9 cellular contexts compared by ENCODE assay signal in genomic region chrX:45771560-45772340, GRCh38.
DNase-seq lines count a peak whose midpoint lies in the region; ATAC-seq and TF ChIP-seq lines count a peak whose summit lies in the region.
"Had no signal": no experiment of that assay in that cellular context is flagged by ENCODE, and none has a peak within 500 bp of the region (broad histone marks: within the 10 kb centered on the region; RNA-seq: fewer than 3 reads in every experiment).

No MANE protein-coding gene starts in this region.

- H4K20me1 ChIP-seq in KMS-11 (ENCODE audit: insufficient read depth), result no peaks in the 10 kb centered on the region

- H3K27me3 ChIP-seq in KMS-11 (ENCODE audit: insufficient read depth, low read depth) (no peaks in the 10 kb centered on the region), skeletal muscle satellite cell (ENCODE audit: control insufficient read depth, insufficient read depth, low read length) (no peaks in the 10 kb centered on the region)

- peaks cover 13% of the 10 kb centered on the region for H3K4me1 ChIP-seq in KMS-11 (ENCODE audit: low read depth, poor library complexity, severe bottlenecking)
- peaks cover 54% of the 10 kb centered on the region for H3K4me1 ChIP-seq in skeletal muscle satellite cell (ENCODE audit: control insufficient read depth, insufficient read depth, low read length)

- no peaks in the 10 kb centered on the region for H3K9me3 ChIP-seq in skeletal muscle satellite cell (replicated peaks; ENCODE audit: low read length)

- H3K27ac ChIP-seq in KMS-11, result no peak overlapping the region; the same call in 1 of the 2 replicates
- H3K27ac ChIP-seq: 22Rv1 had no signal

- H3K36me3 ChIP-seq in KMS-11 (ENCODE audit: insufficient read depth), result no peaks in the 10 kb centered on the region
- H3K36me3 ChIP-seq in skeletal muscle satellite cell (ENCODE audit: insufficient read depth, low read length), result peaks cover 31% of the 10 kb centered on the region

- no peak overlapping the region for H2AFZ ChIP-seq in KMS-11 (ENCODE audit: low read depth)

- no peak overlapping the region for H3K4me3 ChIP-seq in KMS-11 (IDR thresholded peaks at IDR 0.05; ENCODE audit: insufficient read depth, low read depth, low read length)
- peak overlapping the region; percentile 24 for H3K4me3 ChIP-seq in fibroblast of mammary gland (ENCODE audit: control insufficient read depth, low read depth, low read length)
- H3K4me3 ChIP-seq in skeletal muscle satellite cell (ENCODE audit: low read length), result peak overlapping the region; percentile 78

- TF ChIP-seq CTCF in KMS-11 (conservative IDR thresholded peaks at IDR 0.05; ENCODE audit: low read depth, low read length), result no peak
- TF ChIP-seq CTCF in fibroblast of mammary gland (conservative IDR thresholded peaks at IDR 0.05; ENCODE audit: control insufficient read depth, insufficient read depth, low read depth, low read length), result no peak

- DNase-seq in DMS79 treated with DMSO at 0.1 percent for 48 hours (lab: John Stamatoyannopoulos, UW), result peak; percentile 1
- no peak for DNase-seq in DMS79 (lab: John Stamatoyannopoulos, UW)
- DNase-seq in activated T-cell treated with anti-CD3 and anti-CD28 coated beads, Interleukin-2, amount 50 U/mL, for 1 hour, result peak; percentile 41
- DNase-seq in fibroblast of mammary gland (ENCODE audit: low read depth), result peak; percentile 78

- ATAC-seq in HG02840 (IDR thresholded peaks at IDR 0.05; ENCODE audit: low FRiP score, unreplicated experiment) (no peak), HG03354 (IDR thresholded peaks at IDR 0.05; ENCODE audit: poor library complexity, severe bottlenecking, unreplicated experiment) (no peak)

- no peak overlapping the region for H3K9ac ChIP-seq in KMS-11
- H3K9ac ChIP-seq in skeletal muscle satellite cell (ENCODE audit: low read depth, low read length), result peak overlapping the region; percentile 91

- H3K4me2 ChIP-seq in KMS-11, result peak overlapping the region; percentile 54
- H3K4me2 ChIP-seq in skeletal muscle satellite cell (ENCODE audit: low read length), result peak overlapping the region; percentile 76

- H3K79me2 ChIP-seq in KMS-11 (ENCODE audit: insufficient read depth, low read depth), result no peaks in the 10 kb centered on the region; the same call in 1 of the 2 replicates
